ENCODE assay signal across 27 cellular contexts in genomic region chr21:33273044-33273443, GRCh38. TPM values are rescaled to one million over a fixed set of nuclear protein-coding genes. Genes with fewer than 3 reads are reported as not detected.
DNase-seq lines count a peak whose midpoint lies in the region; ATAC-seq and TF ChIP-seq lines count a peak whose summit lies in the region.
"Had no signal": no experiment of that assay in that cellular context is flagged by ENCODE, and none has a peak within 500 bp of the region (broad histone marks: within the 10 kb centered on the region; RNA-seq: fewer than 3 reads in every experiment).

No MANE protein-coding gene starts in this region.

- peaks cover 7% of the 10 kb centered on the region for H3K79me2 ChIP-seq in DND-41 (ENCODE audit: insufficient read depth, low read length)

- H3K9me3 ChIP-seq in DND-41 (ENCODE audit: insufficient read depth, low read length, severe bottlenecking) = no peaks in the 10 kb centered on the region
- H3K9me3 ChIP-seq: pancreas, right atrium auricular region, SK-N-SH, uterus had no signal

- no peak for TF ChIP-seq CTCF in DND-41 (IDR thresholded peaks at IDR 0.05; ENCODE audit: borderline replicate concordance, extremely low read depth, low read length, poor library complexity, severe bottlenecking)

- no peak overlapping the region for H3K4me2 ChIP-seq in DND-41 (ENCODE audit: insufficient read depth, low read length)
- H3K4me2 ChIP-seq: BLaER1, SK-N-SH, smooth muscle cell had no signal

- peaks cover 48% of the 10 kb centered on the region for H3K36me3 ChIP-seq in DND-41 (ENCODE audit: insufficient read depth, low read length)
- H3K36me3 ChIP-seq: pancreas, uterus had no signal

- no peak overlapping the region for H3K4me3 ChIP-seq in DND-41 (ENCODE audit: low read depth in 1 of 2, low read length in 2 of 2)
- H3K4me3 ChIP-seq: BLaER1, pancreas, right atrium auricular region, smooth muscle cell, uterus had no signal

- ATAC-seq in DND-41 (ENCODE audit: insufficient read depth, low read depth) (0 out of 3 replicates have a peak, but pooled peaks have one; percentile 22), HG03108 (IDR thresholded peaks at IDR 0.05; ENCODE audit: unreplicated experiment) (no peak)
- ATAC-seq: activated CD8-positive, alpha-beta memory T cell treated with anti-CD3 and anti-CD28 coated beads, Interleukin-2, amount 10 ng/mL, durations not matched to agents 7 days and 5 days; left colon; pancreas had no signal

- DNase-seq in DND-41 = no peak
- DNase-seq in M059J (ENCODE audit: low read depth) = peak; percentile 85
- DNase-seq in dermis blood vessel endothelial cell = peak; percentile 54
- peak; percentile 20 for DNase-seq in pulmonary artery endothelial cell (ENCODE audit: low read depth, low spot score)
- DNase-seq in SIG-M5 treated with dmso at 0.1 percent for 504 hours (lab: John Stamatoyannopoulos, UW; ENCODE audit: unreplicated experiment) = no peak
- DNase-seq in superior temporal gyrus (ENCODE audit: extremely low spot score) = no peak
- DNase-seq: activated CD8-positive, alpha-beta memory T cell treated with anti-CD3 and anti-CD28 coated beads, Interleukin-2, amount 10 ng/mL, durations not matched to agents 7 days and 5 days; activated naive CD4-positive, alpha-beta T cell; activated T-cell treated with anti-CD3 and anti-CD28 coated beads, Interleukin-2, amount 50 U/mL, for 48 hours; amniotic stem cell; DMS53; GOT3; HFFc6; hypothalamus; left colon; NCI-H1092 treated with DMSO at 0.1 percent for 48 hours; NCI-H187; NCI-H2171 treated with DMSO at 0.1 percent for 48 hours; NCI-H526; OCI-M1; pancreas; SK-N-SH; uterus had no signal

- no peaks in the 10 kb centered on the region for H3K27me3 ChIP-seq in DND-41 (ENCODE audit: insufficient read depth, low read length, poor library complexity)
- H3K27me3 ChIP-seq: BLaER1, pancreas, right atrium auricular region, uterus had no signal

- H4K20me1 ChIP-seq in DND-41 (ENCODE audit: insufficient read depth, low read length) = no peaks in the 10 kb centered on the region
- H4K20me1 ChIP-seq: BLaER1 had no signal

- H2AFZ ChIP-seq in DND-41 (ENCODE audit: low read depth, low read length) = no peak overlapping the region

- H3K4me1 ChIP-seq in DND-41 (ENCODE audit: insufficient read depth, low read length) = peaks cover 8% of the 10 kb centered on the region
- H3K4me1 ChIP-seq: right atrium auricular region, uterus had no signal

- H3K9ac ChIP-seq in DND-41 (ENCODE audit: low read depth, low read length) = no peak overlapping the region
- H3K9ac ChIP-seq: BLaER1, SK-N-SH had no signal

- H3K27ac ChIP-seq in DND-41 (ENCODE audit: low read length) = no peak overlapping the region
- H3K27ac ChIP-seq: BLaER1, pancreas, right atrium auricular region, uterus had no signal

RNA-seq across cellular contexts. Expression of gene IL10RB, which starts 6.9 kb away (rescaled TPM):
- total RNA-seq in M059J (2014; rRNA removed; shearing (Covaris generic)) = 94.3 and 102 TPM in 2 replicates
- 55.0 and 55.5 TPM in 2 replicates for total RNA-seq in dermis blood vessel endothelial cell
- total RNA-seq in pulmonary artery endothelial cell = 37.0 and 39.0 TPM in 2 replicates

RNA-seq across cellular contexts. Expression of gene IFNAR2, which starts 43.3 kb away (rescaled TPM):
- total RNA-seq in M059J (2014; rRNA removed; shearing (Covaris generic)) = 9.1 and 17.6 TPM in 2 replicates
- total RNA-seq in dermis blood vessel endothelial cell (12.4 and 19.4 TPM in 2 replicates), pulmonary artery endothelial cell (13.9 and 19.7 TPM in 2 replicates)

RNA-seq across cellular contexts. Expression of gene IFNAR1, which starts 51.7 kb away (rescaled TPM):
- 15.1 and 19.8 TPM in 2 replicates for total RNA-seq in M059J (2014; rRNA removed; shearing (Covaris generic))
- total RNA-seq in dermis blood vessel endothelial cell (22.3 and 40.3 TPM in 2 replicates), pulmonary artery endothelial cell (20.1 and 28.5 TPM in 2 replicates)

Comparison
In these comparisons a context has a peak if more than half of its experiments do, and no peak if none do; other contexts are left out.
1. DNase-seq: peak in M059J (single experiment), dermis blood vessel endothelial cell (single experiment) and pulmonary artery endothelial cell (single experiment); none in DND-41 (single experiment), SIG-M5 treated with dmso at 0.1 percent for 504 hours (single experiment) and superior temporal gyrus (single experiment).